Comparison of ENCODE assay signal across 1 cellular context in genomic region chr17:62178579-62178978, GRCh38.
TF ChIP-seq lines count a peak whose summit lies in the region.

No MANE protein-coding gene starts in this region.

TF ChIP-seq in K562, 482 proteins besides CTCF, POLR2A, EP300 and RAD21 (continued from another document and continues in another):
- TF ChIP-seq, protein P1, sequence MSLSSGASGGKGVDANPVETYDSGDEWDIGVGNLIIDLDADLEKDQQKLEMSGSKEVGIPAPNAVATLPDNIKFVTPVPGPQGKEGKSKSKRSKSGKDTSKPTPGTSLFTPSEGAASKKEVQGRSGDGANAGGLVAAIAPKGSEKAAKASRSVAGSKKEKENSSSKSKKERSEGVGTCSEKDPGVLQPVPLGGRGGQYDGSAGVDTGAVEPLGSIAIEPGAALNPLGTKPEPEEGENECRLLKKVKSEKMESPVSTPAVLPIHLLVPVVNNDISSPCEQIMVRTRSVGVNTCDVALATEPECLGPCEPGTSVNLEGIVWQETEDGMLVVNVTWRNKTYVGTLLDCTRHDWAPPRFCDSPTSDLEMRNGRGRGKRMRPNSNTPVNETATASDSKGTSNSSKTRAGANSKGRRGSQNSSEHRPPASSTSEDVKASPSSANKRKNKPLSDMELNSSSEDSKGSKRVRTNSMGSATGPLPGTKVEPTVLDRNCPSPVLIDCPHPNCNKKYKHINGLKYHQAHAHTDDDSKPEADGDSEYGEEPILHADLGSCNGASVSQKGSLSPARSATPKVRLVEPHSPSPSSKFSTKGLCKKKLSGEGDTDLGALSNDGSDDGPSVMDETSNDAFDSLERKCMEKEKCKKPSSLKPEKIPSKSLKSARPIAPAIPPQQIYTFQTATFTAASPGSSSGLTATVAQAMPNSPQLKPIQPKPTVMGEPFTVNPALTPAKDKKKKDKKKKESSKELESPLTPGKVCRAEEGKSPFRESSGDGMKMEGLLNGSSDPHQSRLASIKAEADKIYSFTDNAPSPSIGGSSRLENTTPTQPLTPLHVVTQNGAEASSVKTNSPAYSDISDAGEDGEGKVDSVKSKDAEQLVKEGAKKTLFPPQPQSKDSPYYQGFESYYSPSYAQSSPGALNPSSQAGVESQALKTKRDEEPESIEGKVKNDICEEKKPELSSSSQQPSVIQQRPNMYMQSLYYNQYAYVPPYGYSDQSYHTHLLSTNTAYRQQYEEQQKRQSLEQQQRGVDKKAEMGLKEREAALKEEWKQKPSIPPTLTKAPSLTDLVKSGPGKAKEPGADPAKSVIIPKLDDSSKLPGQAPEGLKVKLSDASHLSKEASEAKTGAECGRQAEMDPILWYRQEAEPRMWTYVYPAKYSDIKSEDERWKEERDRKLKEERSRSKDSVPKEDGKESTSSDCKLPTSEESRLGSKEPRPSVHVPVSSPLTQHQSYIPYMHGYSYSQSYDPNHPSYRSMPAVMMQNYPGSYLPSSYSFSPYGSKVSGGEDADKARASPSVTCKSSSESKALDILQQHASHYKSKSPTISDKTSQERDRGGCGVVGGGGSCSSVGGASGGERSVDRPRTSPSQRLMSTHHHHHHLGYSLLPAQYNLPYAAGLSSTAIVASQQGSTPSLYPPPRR (CRISPR knock-in tag; IDR thresholded peaks at IDR 0.05; ENCODE audit: borderline replicate concordance) = no peak
- TF ChIP-seq, protein P2, sequence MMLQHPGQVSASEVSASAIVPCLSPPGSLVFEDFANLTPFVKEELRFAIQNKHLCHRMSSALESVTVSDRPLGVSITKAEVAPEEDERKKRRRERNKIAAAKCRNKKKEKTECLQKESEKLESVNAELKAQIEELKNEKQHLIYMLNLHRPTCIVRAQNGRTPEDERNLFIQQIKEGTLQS (IDR thresholded peaks at IDR 0.05) = 0 out of 2 replicates have a peak, but pooled peaks have one; percentile 6
- TF ChIP-seq, protein P2 (CRISPR knock-in tag; conservative IDR thresholded peaks at IDR 0.05) = no peak
- TF ChIP-seq NR2C1 (IDR thresholded peaks at IDR 0.05) (no peak), NR2C1 (tag; IDR thresholded peaks at IDR 0.05) (peak; percentile 14; the same call in 1 of the 2 replicates), ARNT (IDR thresholded peaks at IDR 0.05) (no peak), KAT8 (IDR thresholded peaks at IDR 0.05; ENCODE audit: low read depth) (no peak), ZNF436 (CRISPR knock-in tag; IDR thresholded peaks at IDR 0.05) (no peak), ATF6 (CRISPR knock-in tag; IDR thresholded peaks at IDR 0.05) (no peak), MAFK (IDR thresholded peaks at IDR 0.05; ENCODE audit: low read length) (peak; percentile 19; the same call in 1 of the 2 replicates), CSDE1 (IDR thresholded peaks at IDR 0.05) (no peak), FOXA3 (CRISPR knock-in tag; conservative IDR thresholded peaks at IDR 0.05 in 1 of 2, IDR thresholded peaks at IDR 0.05 in 1 of 2) (no peak), ESRRA (IDR thresholded peaks at IDR 0.05; ENCODE audit: borderline replicate concordance, low read depth) (peak; percentile 14; the same call in 1 of the 2 replicates), ZBED1 (IDR thresholded peaks at IDR 0.05) (no peak), ZNF175 (CRISPR knock-in tag; IDR thresholded peaks at IDR 0.05; ENCODE audit: low read depth) (peak; percentile 46; the same call in 1 of the 2 replicates), ZNF311 (CRISPR knock-in tag; IDR thresholded peaks at IDR 0.05) (0 out of 2 replicates have a peak, but pooled peaks have one; percentile 61), KLF13 (tag; IDR thresholded peaks at IDR 0.05; ENCODE audit: borderline replicate concordance, low read depth) (no peak), MBD2 (IDR thresholded peaks at IDR 0.05; ENCODE audit: borderline replicate concordance, low read depth) (no peak), SMAD3 (CRISPR knock-in tag; conservative IDR thresholded peaks at IDR 0.05) (no peak), CHD2 (IDR thresholded peaks at IDR 0.05; ENCODE audit: low read depth, low read length) (no peak), MCM7 (IDR thresholded peaks at IDR 0.05) (no peak), FOSL1 (tag; conservative IDR thresholded peaks at IDR 0.05) (no peak), ZNF140 (CRISPR knock-in tag; IDR thresholded peaks at IDR 0.05) (no peak), SNRNP70 (optimal IDR thresholded peaks at IDR 0.05; ENCODE audit: low read depth, low read length) (no peak), ZNF143 (CRISPR knock-in tag; IDR thresholded peaks at IDR 0.05) (no peak), E2F6 (IDR thresholded peaks at IDR 0.05; ENCODE audit: borderline replicate concordance in 1 of 2, extremely low read depth in 1 of 2, insufficient read depth in 1 of 2, insufficient read length in 1 of 2, low read depth in 1 of 2, low read length in 1 of 2, poor library complexity in 1 of 2, severe bottlenecking in 1 of 2) (no peak), ZNF639 (CRISPR knock-in tag; conservative IDR thresholded peaks at IDR 0.05 in 1 of 2, IDR thresholded peaks at IDR 0.05 in 1 of 2) (no peak), ZNF318 (IDR thresholded peaks at IDR 0.05; ENCODE audit: borderline replicate concordance in 1 of 2, low read depth in 1 of 2) (no peak), FOS (IDR thresholded peaks at IDR 0.05; ENCODE audit: extremely low read depth, insufficient read length) (no peak), BHLHE40 (IDR thresholded peaks at IDR 0.05; ENCODE audit: low read length) (no peak), RUNX1 (IDR thresholded peaks at IDR 0.05; ENCODE audit: low read depth) (no peak), ZNF766 (CRISPR knock-in tag; conservative IDR thresholded peaks at IDR 0.05) (no peak), OTX1 (CRISPR knock-in tag; IDR thresholded peaks at IDR 0.05) (no peak), PHTF2 (CRISPR knock-in tag; IDR thresholded peaks at IDR 0.05) (no peak), ZNF584 (CRISPR knock-in tag; IDR thresholded peaks at IDR 0.05; ENCODE audit: low read depth) (peak; percentile 55; the same call in 1 of the 2 replicates), EHMT2 (IDR thresholded peaks at IDR 0.05) (no peak), ZFP1 (CRISPR knock-in tag; IDR thresholded peaks at IDR 0.05) (no peak), MTA2 (IDR thresholded peaks at IDR 0.05; ENCODE audit: low read depth) (no peak), DMBX1 (CRISPR knock-in tag; IDR thresholded peaks at IDR 0.05; ENCODE audit: borderline replicate concordance) (peak; percentile 36; the same call in 1 of the 2 replicates), RAD51 (IDR thresholded peaks at IDR 0.05; ENCODE audit: borderline replicate concordance, low read depth) (no peak), ZBTB5 (IDR thresholded peaks at IDR 0.05) (no peak)
- TF ChIP-seq, protein P3, sequence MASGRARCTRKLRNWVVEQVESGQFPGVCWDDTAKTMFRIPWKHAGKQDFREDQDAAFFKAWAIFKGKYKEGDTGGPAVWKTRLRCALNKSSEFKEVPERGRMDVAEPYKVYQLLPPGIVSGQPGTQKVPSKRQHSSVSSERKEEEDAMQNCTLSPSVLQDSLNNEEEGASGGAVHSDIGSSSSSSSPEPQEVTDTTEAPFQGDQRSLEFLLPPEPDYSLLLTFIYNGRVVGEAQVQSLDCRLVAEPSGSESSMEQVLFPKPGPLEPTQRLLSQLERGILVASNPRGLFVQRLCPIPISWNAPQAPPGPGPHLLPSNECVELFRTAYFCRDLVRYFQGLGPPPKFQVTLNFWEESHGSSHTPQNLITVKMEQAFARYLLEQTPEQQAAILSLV (tag; IDR thresholded peaks at IDR 0.05) = no peak
